In the genomic region with DNA sequence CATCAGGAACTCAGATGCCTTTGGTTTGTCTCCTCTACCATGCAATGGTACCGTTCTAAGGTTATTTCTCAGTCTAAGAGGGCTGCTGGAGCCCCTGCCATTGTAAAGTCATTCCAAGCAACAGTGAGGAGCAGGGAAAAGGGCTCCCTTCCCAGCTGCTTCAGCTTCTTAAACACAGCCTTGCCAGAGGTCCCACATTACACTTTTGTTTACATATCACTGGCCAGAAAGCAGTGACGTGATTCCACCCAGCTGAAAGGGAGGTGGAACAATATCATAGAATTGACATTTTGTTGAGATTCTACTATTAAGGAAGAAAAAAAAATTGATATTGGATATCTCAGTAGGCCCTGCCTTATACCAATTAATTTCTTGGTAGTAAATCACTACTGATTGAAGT, we compare ENCODE assay signal across 15 cellular contexts.
A peak's percentile ranks its signal among the peaks of the same experiment; 100 is the strongest.
DNase-seq lines count a peak whose midpoint lies in the region; ATAC-seq and TF ChIP-seq lines count a peak whose summit lies in the region.
"Had no signal": no experiment of that assay in that cellular context is flagged by ENCODE, and none has a peak within 500 bp of the region (broad histone marks: within the 10 kb centered on the region; RNA-seq: fewer than 3 reads in every experiment).

No MANE protein-coding gene starts in this region.

- TF ChIP-seq POLR2A in IMR-90 (IDR thresholded peaks at IDR 0.05; ENCODE audit: low read depth, low read length): no peak

- H2BK12ac ChIP-seq in mesenchymal stem cell (ENCODE audit: low read length in 2 of 2): peak overlapping the region in 1 of 2 experiments; percentile 45

- DNase-seq in AG08396 (ENCODE audit: low spot score) (peak; percentile 41), IMR-90 (peak; percentile 85), fibroblast of lung (ENCODE audit: low read depth in 2 of 2) (peak; percentile 3 to 86), mesenchymal stem cell (peak; percentile 60), chondrocyte (ENCODE audit: low spot score) (no peak), SKM-1 (lab: John Stamatoyannopoulos, UW; ENCODE audit: unreplicated experiment) (no peak)
- DNase-seq: CD4-positive, alpha-beta memory T cell; DMS53; DND-41; EL; H9 had no signal

- CTCF ChIA-PET in IMR-90 (lab: Yijun Ruan, JAX): no interaction called here

- H3K9me3 ChIP-seq in IMR-90 (ENCODE audit: control insufficient read depth, insufficient read depth, low read length): no peaks in the 10 kb centered on the region
- H3K9me3 ChIP-seq in fibroblast of lung (ENCODE audit: control insufficient read depth, insufficient read depth, low read depth, low read length): no peaks in the 10 kb centered on the region
- H3K9me3 ChIP-seq in mesenchymal stem cell (ENCODE audit: control insufficient read depth, low read length): no peaks in the 10 kb centered on the region
- H3K9me3 ChIP-seq: BLaER1 had no signal

- TF ChIP-seq CTCF in IMR-90 (conservative IDR thresholded peaks at IDR 0.05; ENCODE audit: low read depth, low read length) (no peak), fibroblast of lung (conservative IDR thresholded peaks at IDR 0.05 in 1 of 2, IDR thresholded peaks at IDR 0.05 in 1 of 2; ENCODE audit: low read depth in 1 of 2, low read length in 2 of 2) (no peak), chondrocyte (IDR thresholded peaks at IDR 0.05) (no peak)

- H3K4me1 ChIP-seq in IMR-90 (ENCODE audit: control insufficient read depth, insufficient read depth, low read length): peaks cover 16% of the 10 kb centered on the region
- H3K4me1 ChIP-seq in fibroblast of lung (ENCODE audit: control insufficient read depth, extremely low read depth, insufficient read depth, low read length): peaks cover 6% of the 10 kb centered on the region
- peaks cover 3% of the 10 kb centered on the region for H3K4me1 ChIP-seq in mesenchymal stem cell (ENCODE audit: control insufficient read depth, insufficient read depth, low read depth, low read length)
- H3K4me1 ChIP-seq: BLaER1 had no signal

- intact Hi-C loops in IMR-90 (cut with micrococcal nuclease): loop anchor here (5.0 kb wide), 1 partner anchor 188 kb away; no protein-coding TSS in a partner anchor

- H3K79me2 ChIP-seq in fibroblast of lung (ENCODE audit: control insufficient read depth, insufficient read depth, low read length): no peaks in the 10 kb centered on the region

- peak overlapping the region; percentile 84; the same call in 1 of the 2 replicates for H3K27ac ChIP-seq in IMR-90 (ENCODE audit: insufficient read depth, low read length)
- H3K27ac ChIP-seq in fibroblast of lung (ENCODE audit: insufficient read depth, low read length): no peak overlapping the region
- H3K27ac ChIP-seq in mesenchymal stem cell (ENCODE audit: low read length, poor library complexity, severe bottlenecking): no peak overlapping the region
- H3K27ac ChIP-seq: BLaER1, KMS-11 had no signal

- in situ Hi-C loops in IMR-90 (cut with MboI; ENCODE audit: low sequenced_read_pairs): no loop called here

- H3K4me2 ChIP-seq in IMR-90 (ENCODE audit: low read depth, low read length): no peak overlapping the region
- no peak overlapping the region for H3K4me2 ChIP-seq in fibroblast of lung (ENCODE audit: extremely low read depth, insufficient read depth, low read length)
- H3K4me2 ChIP-seq in mesenchymal stem cell (ENCODE audit: low read length, poor library complexity, severe bottlenecking): no peak overlapping the region
- H3K4me2 ChIP-seq: BLaER1, KMS-11 had no signal

- H3K79me1 ChIP-seq in IMR-90 (ENCODE audit: low read depth in 1 of 2, low read length in 2 of 2): peaks cover 5 to 11% of the 10 kb centered on the region in 2 experiments
- peaks cover 7% of the 10 kb centered on the region for H3K79me1 ChIP-seq in mesenchymal stem cell (replicated peaks; ENCODE audit: low read length, poor library complexity, severe bottlenecking)

- H3K4me3 ChIP-seq in IMR-90 (ENCODE audit: insufficient read depth, low read depth, low read length) (no peak overlapping the region), fibroblast of lung (replicated peaks in 1 of 4; ENCODE audit: control extremely low read depth in 1 of 4, insufficient read depth in 1 of 4, low read depth in 3 of 4, low read length in 4 of 4) (no peak overlapping the region), mesenchymal stem cell (ENCODE audit: insufficient read depth in 1 of 2, low read depth in 1 of 2, low read length in 2 of 2) (no peak overlapping the region)
- H3K4me3 ChIP-seq: BLaER1 had no signal

- H3K14ac ChIP-seq in IMR-90 (replicated peaks; ENCODE audit: low read depth, low read length): peak overlapping the region; percentile 74; the same call in 1 of the 2 replicates
- H3K14ac ChIP-seq in mesenchymal stem cell (ENCODE audit: low read length in 2 of 2): no peak overlapping the region

- no peak overlapping the region for H2AK9ac ChIP-seq in IMR-90 (replicated peaks; ENCODE audit: low read depth, low read length, poor library complexity)

- H3K18ac ChIP-seq in IMR-90 (ENCODE audit: low read depth, low read length) (peak overlapping the region; percentile 48; the same call in 1 of the 2 replicates), mesenchymal stem cell (ENCODE audit: low read depth in 1 of 2, low read length in 2 of 2) (peak overlapping the region in 1 of 2 experiments; percentile 52)

- no peaks in the 10 kb centered on the region for H3K36me3 ChIP-seq in IMR-90 (ENCODE audit: control insufficient read depth, insufficient read depth, low read length)
- H3K36me3 ChIP-seq in fibroblast of lung (ENCODE audit: control insufficient read depth, insufficient read depth, low read length): no peaks in the 10 kb centered on the region
- H3K36me3 ChIP-seq in mesenchymal stem cell (ENCODE audit: control insufficient read depth in 1 of 2, insufficient read depth in 2 of 2, low read depth in 1 of 2, low read length in 2 of 2): peaks cover 0 to 8% of the 10 kb centered on the region in 2 experiments
- H3K36me3 ChIP-seq: BLaER1 had no signal

- H2AFZ ChIP-seq in IMR-90 (replicated peaks; ENCODE audit: low read length, poor library complexity): no peak overlapping the region
- no peak overlapping the region for H2AFZ ChIP-seq in fibroblast of lung (ENCODE audit: low read length)
- H2AFZ ChIP-seq in mesenchymal stem cell (ENCODE audit: low read depth, low read length): no peak overlapping the region

- no TSS peak for BruUV-seq in IMR-90 (replicated peaks; lab: Mats Ljungman, UMichigan)

- H2BK20ac ChIP-seq in IMR-90 (ENCODE audit: low read depth, low read length): no peak overlapping the region

- ATAC-seq in IMR-90 (ENCODE audit: low read depth): peak; percentile 45
- no peak for ATAC-seq in GM21786 (IDR thresholded peaks at IDR 0.05; ENCODE audit: unreplicated experiment)

- peak overlapping the region; percentile 40; the same call in 1 of the 2 replicates for H4K91ac ChIP-seq in IMR-90 (ENCODE audit: insufficient read depth, low read depth, low read length)
- no peak overlapping the region for H4K91ac ChIP-seq in mesenchymal stem cell (ENCODE audit: low read length)

- H3K27me3 Mint-ChIP-seq in chondrocyte (ENCODE audit: low read depth): no peaks in the 10 kb centered on the region
- H3K27me3 Mint-ChIP-seq: CD4-positive, alpha-beta memory T cell had no signal

- POLR2A ChIA-PET in IMR-90 (lab: Charles Lee; ENCODE audit: unreplicated experiment): no interaction called here

- H3K23ac ChIP-seq in IMR-90 (ENCODE audit: low read depth, low read length) (no peak overlapping the region), mesenchymal stem cell (ENCODE audit: low read length in 2 of 2) (no peak overlapping the region)

- H2BK120ac ChIP-seq in IMR-90 (ENCODE audit: low read depth, low read length): no peak overlapping the region; the same call in 1 of the 2 replicates
- no peak overlapping the region for H2BK120ac ChIP-seq in mesenchymal stem cell (ENCODE audit: low read depth, low read length)

- H3K36me3 Mint-ChIP-seq in chondrocyte (ENCODE audit: low read depth): no peaks in the 10 kb centered on the region

- H3K9me1 ChIP-seq in IMR-90 (ENCODE audit: insufficient read depth, low read length): peaks cover 4% of the 10 kb centered on the region; the same call in 1 of the 2 replicates

- H3K4me1 Mint-ChIP-seq in chondrocyte (ENCODE audit: low read depth): peaks cover 43% of the 10 kb centered on the region
- H3K4me1 Mint-ChIP-seq: CD14-positive monocyte, H9 had no signal

- H3K9ac ChIP-seq in IMR-90 (ENCODE audit: low read depth, low read length) (no peak overlapping the region), fibroblast of lung (ENCODE audit: insufficient read depth, low read length) (no peak overlapping the region), mesenchymal stem cell (ENCODE audit: low read length) (no peak overlapping the region)
- H3K9ac ChIP-seq: BLaER1, KMS-11 had no signal

- no peak overlapping the region for H3K27ac Mint-ChIP-seq in chondrocyte (ENCODE audit: unreplicated experiment)
- H3K27ac Mint-ChIP-seq: CD14-positive monocyte, H9 had no signal

- no peak overlapping the region for H3K56ac ChIP-seq in IMR-90 (ENCODE audit: extremely low read depth, insufficient read depth, low read length)

- H2BK15ac ChIP-seq in IMR-90 (ENCODE audit: low read depth, low read length) (no peak overlapping the region), mesenchymal stem cell (ENCODE audit: low read depth, poor library complexity, severe bottlenecking) (no peak overlapping the region)

- H2BK5ac ChIP-seq in IMR-90 (ENCODE audit: low read depth, low read length, poor library complexity, severe bottlenecking) (peak overlapping the region; percentile 72), mesenchymal stem cell (ENCODE audit: low read depth, low read length, poor library complexity, severe bottlenecking) (no peak overlapping the region)

- dilution Hi-C loops in IMR-90 (cut with HindIII; ENCODE audit: low sequenced_read_pairs, unreplicated experiment): no loop called here

- H3K4ac ChIP-seq in IMR-90 (ENCODE audit: low read depth, low read length): no peak overlapping the region; the same call in 1 of the 2 replicates
- no peak overlapping the region for H3K4ac ChIP-seq in mesenchymal stem cell (ENCODE audit: low read depth in 1 of 2, low read length in 2 of 2)

- no CpG with 5 or more reads among the region's 2 CpGs for WGBS in IMR-90 (ENCODE audit: extremely low coverage in 2 of 2, insufficient read length in 1 of 2), 2 experiments
- 86% methylated on average over 1 of the region's 2 CpGs for WGBS in mesenchymal stem cell

- H4K5ac ChIP-seq in IMR-90 (ENCODE audit: low read depth, low read length): no peak overlapping the region

- H4K20me1 ChIP-seq in IMR-90 (ENCODE audit: insufficient read depth, low read length) (no peaks in the 10 kb centered on the region), fibroblast of lung (ENCODE audit: control insufficient read depth, extremely low read depth, insufficient read depth, low read length) (no peaks in the 10 kb centered on the region)
- H4K20me1 ChIP-seq: BLaER1 had no signal

- TF ChIP-seq RAD21 in IMR-90 (IDR thresholded peaks at IDR 0.05; ENCODE audit: low read length): no peak

- peak overlapping the region; percentile 86 for H2AK5ac ChIP-seq in IMR-90 (ENCODE audit: low read depth, low read length)
- no peak overlapping the region for H2AK5ac ChIP-seq in mesenchymal stem cell (ENCODE audit: low read length, severe bottlenecking)

- no peaks in the 10 kb centered on the region for H3K27me3 ChIP-seq in IMR-90 (ENCODE audit: control insufficient read depth, insufficient read depth, low read length)
- no peaks in the 10 kb centered on the region for H3K27me3 ChIP-seq in fibroblast of lung (ENCODE audit: control insufficient read depth, insufficient read depth, low read length)
- H3K27me3 ChIP-seq in mesenchymal stem cell (ENCODE audit: control insufficient read depth in 1 of 2, insufficient read depth in 1 of 2, low read length in 2 of 2): no peaks in the 10 kb centered on the region
- H3K27me3 ChIP-seq: BLaER1 had no signal

- H3K9me3 Mint-ChIP-seq in chondrocyte (ENCODE audit: low read depth): no peaks in the 10 kb centered on the region
- H3K9me3 Mint-ChIP-seq: H9 had no signal

- no peak overlapping the region for H4K8ac ChIP-seq in IMR-90 (ENCODE audit: low read depth in 2 of 2, low read length in 2 of 2)
- H4K8ac ChIP-seq in mesenchymal stem cell (ENCODE audit: low read length): no peak overlapping the region

- no peak overlapping the region for H3K4me3 Mint-ChIP-seq in chondrocyte (ENCODE audit: unreplicated experiment)
- H3K4me3 Mint-ChIP-seq: CD14-positive monocyte; CD4-positive, alpha-beta memory T cell; H9 had no signal

Comparison
In these comparisons a context has a peak if more than half of its experiments do, and no peak if none do; other contexts are left out.
1. DNase-seq: peak in AG08396 (single experiment), IMR-90 (single experiment), fibroblast of lung (2 of 2) and mesenchymal stem cell (single experiment); none in chondrocyte (single experiment) and SKM-1 (single experiment).